ENCODE assay signal across 30 cellular contexts in genomic region chr2:55759271-55759921, GRCh38.
"Had no signal": no experiment of that assay in that cellular context is flagged by ENCODE, and none has a peak within 500 bp of the region (broad histone marks: within the 10 kb centered on the region; RNA-seq: fewer than 3 reads in every experiment).

No MANE protein-coding gene starts in this region.

- H3K9me3 ChIP-seq: Peyer's patch had no signal

- ATAC-seq: activated CD8-positive, alpha-beta T cell treated with anti-CD3 and anti-CD28 coated beads for 36 hours; activated T-cell treated with anti-CD3 and anti-CD28 coated beads, Interleukin-2, amount 50 U/mL, for 72 hours; activated T-helper 17 cell treated with anti-CD3 and anti-CD28 coated beads, Interleukin-2, amount 50 U/mL, for 72 hours; PC-3 had no signal

- H3K4me3 Mint-ChIP-seq: activated CD4-positive, alpha-beta T cell treated with anti-CD3 and anti-CD28 coated beads, Interleukin-2, amount 10 ng/mL, durations not matched to agents 24 days and 14 days; activated CD8-positive, alpha-beta T cell treated with anti-CD3 and anti-CD28 coated beads for 36 hours; activated naive CD8-positive, alpha-beta T cell treated with anti-CD3 and anti-CD28 coated beads for 36 hours; activated T-cell treated with anti-CD3 and anti-CD28 coated beads, Interleukin-2, amount 50 U/mL, for 72 hours; activated T-helper 17 cell treated with anti-CD3 and anti-CD28 coated beads, Interleukin-2, amount 50 U/mL, for 72 hours; central memory CD8-positive, alpha-beta T cell had no signal

- H3K27ac ChIP-seq: brain microvascular endothelial cell, cardiac muscle cell, KMS-11, Peyer's patch, WERI-Rb-1 had no signal

- H3K4me2 ChIP-seq: KMS-11 had no signal

- H3K9me3 Mint-ChIP-seq: activated CD4-positive, alpha-beta T cell treated with anti-CD3 and anti-CD28 coated beads, Interleukin-2, amount 10 ng/mL, durations not matched to agents 24 days and 14 days; activated CD8-positive, alpha-beta T cell treated with anti-CD3 and anti-CD28 coated beads for 36 hours; activated T-cell treated with anti-CD3 and anti-CD28 coated beads, Interleukin-2, amount 50 U/mL, for 72 hours; activated T-helper 17 cell treated with anti-CD3 and anti-CD28 coated beads, Interleukin-2, amount 50 U/mL, for 72 hours; central memory CD8-positive, alpha-beta T cell had no signal

- H3K27me3 ChIP-seq: brain microvascular endothelial cell, cardiac muscle cell, Peyer's patch had no signal

- DNase-seq: activated CD4-positive, alpha-beta T cell treated with anti-CD3 and anti-CD28 coated beads, Interleukin-2, amount 50 U/mL, for 4 hours; activated CD8-positive, alpha-beta T cell treated with anti-CD3 and anti-CD28 coated beads for 36 hours; activated effector memory CD4-positive, alpha-beta T cell treated with anti-CD3 and anti-CD28 coated beads, Interleukin-2, amount 50 U/mL, for 16 hours; activated naive CD4-positive, alpha-beta T cell; activated naive CD4-positive, alpha-beta T cell treated with anti-CD3 and anti-CD28 coated beads, Interleukin-2, amount 50 U/mL, for 16 hours; activated naive CD8-positive, alpha-beta T cell treated with anti-CD3 and anti-CD28 coated beads for 36 hours; activated T-cell treated with anti-CD3 and anti-CD28 coated beads, Interleukin-2, amount 50 U/mL, for 1 hour; activated T-cell treated with anti-CD3 and anti-CD28 coated beads, Interleukin-2, amount 50 U/mL, for 72 hours; amniotic stem cell; aorta; brain microvascular endothelial cell; NCI-H1105; NCI-H1436; NCI-H1694; NCI-H1930; NCI-H2081 treated with DMSO at 0.1 percent for 48 hours; NCI-H345; NCI-H524 treated with DMSO at 0.1 percent for 48 hours; PC-3; Peyer's patch; RPMI8226; SHP77 treated with DMSO at 0.1 percent for 48 hours; SW 1271; T1000; WERI-Rb-1 had no signal

- H3K36me3 ChIP-seq: brain microvascular endothelial cell, cardiac muscle cell, Peyer's patch, WERI-Rb-1 had no signal

- H3K9ac ChIP-seq: KMS-11 had no signal

- H3K36me3 Mint-ChIP-seq: activated naive CD8-positive, alpha-beta T cell treated with anti-CD3 and anti-CD28 coated beads for 36 hours had no signal

- H3K4me3 ChIP-seq: cardiac muscle cell, Peyer's patch had no signal

- H3K27ac Mint-ChIP-seq: activated CD4-positive, alpha-beta T cell treated with anti-CD3 and anti-CD28 coated beads, Interleukin-2, amount 10 ng/mL, durations not matched to agents 24 days and 14 days; activated CD8-positive, alpha-beta T cell treated with anti-CD3 and anti-CD28 coated beads for 36 hours; activated naive CD8-positive, alpha-beta T cell treated with anti-CD3 and anti-CD28 coated beads for 36 hours; activated T-cell treated with anti-CD3 and anti-CD28 coated beads, Interleukin-2, amount 50 U/mL, for 72 hours; activated T-helper 17 cell treated with anti-CD3 and anti-CD28 coated beads, Interleukin-2, amount 50 U/mL, for 72 hours had no signal

- H3K4me1 Mint-ChIP-seq: activated CD4-positive, alpha-beta T cell treated with anti-CD3 and anti-CD28 coated beads, Interleukin-2, amount 10 ng/mL, durations not matched to agents 24 days and 14 days; activated naive CD8-positive, alpha-beta T cell treated with anti-CD3 and anti-CD28 coated beads for 36 hours; activated T-helper 17 cell treated with anti-CD3 and anti-CD28 coated beads, Interleukin-2, amount 50 U/mL, for 72 hours; central memory CD8-positive, alpha-beta T cell had no signal

- H3K4me1 ChIP-seq: Peyer's patch had no signal
